ENCODE assay signal across 14 cellular contexts in the genomic region with DNA sequence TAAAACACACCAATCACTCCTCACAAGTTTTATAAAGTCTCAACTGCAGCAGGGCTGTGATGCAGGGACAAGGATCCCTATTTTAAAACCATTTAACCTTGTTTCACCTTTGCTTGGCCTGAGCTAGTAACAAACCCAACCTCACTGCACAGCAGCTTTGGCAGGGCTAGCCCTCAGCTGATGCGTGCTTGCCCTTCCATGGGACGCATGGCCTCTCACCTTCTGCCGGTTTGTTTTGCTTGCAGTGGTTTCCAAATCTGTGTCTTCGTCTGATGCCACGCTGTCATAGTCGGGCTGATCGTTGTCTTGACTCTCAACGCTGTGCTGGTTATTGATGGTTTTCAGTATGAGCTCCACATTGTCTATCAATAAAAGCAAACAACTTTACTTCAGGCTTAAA. TPM values are rescaled to one million over a fixed set of nuclear protein-coding genes. Genes with fewer than 3 reads are reported as not detected.
DNase-seq lines count a peak whose midpoint lies in the region; ATAC-seq and TF ChIP-seq lines count a peak whose summit lies in the region.
"Had no signal": no experiment of that assay in that cellular context is flagged by ENCODE, and none has a peak within 500 bp of the region (broad histone marks: within the 10 kb centered on the region; RNA-seq: fewer than 3 reads in every experiment).

No MANE protein-coding gene starts in this region.

- no peaks in the 10 kb centered on the region for H3K23me2 ChIP-seq in H9 (ENCODE audit: insufficient read length, low read depth, low read length, poor library complexity, severe bottlenecking)

- H4K91ac ChIP-seq in H9 (ENCODE audit: insufficient read length, low read depth, low read length), result no peak overlapping the region

- H3K4me3 Mint-ChIP-seq in CD14-positive monocyte, result no peak overlapping the region
- no peak overlapping the region for H3K4me3 Mint-ChIP-seq in H9
- no peak overlapping the region for H3K4me3 Mint-ChIP-seq in effector memory CD8-positive, alpha-beta T cell
- H3K4me3 Mint-ChIP-seq in nephron progenitor cell, result no peak overlapping the region
- no peak overlapping the region for H3K4me3 Mint-ChIP-seq in stimulated activated naive CD8-positive, alpha-beta T cell treated with anti-CD3 and anti-CD28 coated beads, Interleukin-15, amount 100 ng/mL, for 72 hours
- H3K4me3 Mint-ChIP-seq: CD8-positive, alpha-beta T cell; endodermal cell had no signal

- H3K79me2 ChIP-seq in H9 (ENCODE audit: insufficient read depth, low read length), result no peaks in the 10 kb centered on the region

- H4K20me1 ChIP-seq in H9 (ENCODE audit: control insufficient read depth, insufficient read depth, insufficient read length), result peaks cover 4% of the 10 kb centered on the region

- no peak overlapping the region; the same call in 1 of the 2 replicates for H3K14ac ChIP-seq in H9 (ENCODE audit: insufficient read depth, low read length)

- ATAC-seq in effector memory CD8-positive, alpha-beta T cell (replicated peaks), result no peak
- no peak for ATAC-seq in stimulated activated naive CD8-positive, alpha-beta T cell treated with anti-CD3 and anti-CD28 coated beads, Interleukin-15, amount 100 ng/mL, for 72 hours
- ATAC-seq: CD8-positive, alpha-beta T cell had no signal

- no peaks in the 10 kb centered on the region for H3K27me3 ChIP-seq in H9 (ENCODE audit: insufficient read depth, low read length)
- H3K27me3 ChIP-seq: ovary, upper lobe of right lung had no signal

- no peak overlapping the region for H3K56ac ChIP-seq in H9 (ENCODE audit: insufficient read length, low read depth, low read length)

- H4K5ac ChIP-seq in H9 (ENCODE audit: insufficient read length, low read depth, low read length), result no peak overlapping the region

- H3K36me3 Mint-ChIP-seq in CD14-positive monocyte, result peaks cover 77 to 97% of the 10 kb centered on the region in 2 donors
- peaks cover 12 to 49% (median 35%) of the 10 kb centered on the region in 3 experiments; a peak in 6 of 7 replicates for H3K36me3 Mint-ChIP-seq in H9 (ENCODE audit: insufficient read depth in 1 of 3, low read depth in 3 of 3)
- H3K36me3 Mint-ChIP-seq in effector memory CD8-positive, alpha-beta T cell (ENCODE audit: insufficient read depth), result peaks cover 83% of the 10 kb centered on the region
- peaks cover 67% of the 10 kb centered on the region for H3K36me3 Mint-ChIP-seq in nephron progenitor cell (ENCODE audit: low read depth)

- H3K4me1 Mint-ChIP-seq in CD14-positive monocyte (peaks cover 21% of the 10 kb centered on the region), H9 (peaks cover 12 to 14% of the 10 kb centered on the region in 2 experiments), nephron progenitor cell (peaks cover 29% of the 10 kb centered on the region)
- peaks cover 5 to 10% of the 10 kb centered on the region in 2 donors for H3K4me1 Mint-ChIP-seq in effector memory CD8-positive, alpha-beta T cell (ENCODE audit: low read depth in 2 of 2)
- H3K4me1 Mint-ChIP-seq in stimulated activated naive CD8-positive, alpha-beta T cell treated with anti-CD3 and anti-CD28 coated beads, Interleukin-15, amount 100 ng/mL, for 72 hours, result peaks cover 30% of the 10 kb centered on the region

- H2BK15ac ChIP-seq in H9 (ENCODE audit: low read depth, low read length), result no peak overlapping the region

- intact Hi-C loops in CD14-positive monocyte (cut with micrococcal nuclease), result no loop called here

- H3K27me3 Mint-ChIP-seq in CD14-positive monocyte (ENCODE audit: low read depth in 3 of 3), result peaks cover 0 to 3% (median 0%) of the 10 kb centered on the region in 3 donors
- H3K27me3 Mint-ChIP-seq in H9 (ENCODE audit: low read depth), result no peaks in the 10 kb centered on the region
- no peaks in the 10 kb centered on the region for H3K27me3 Mint-ChIP-seq in effector memory CD8-positive, alpha-beta T cell
- H3K27me3 Mint-ChIP-seq in nephron progenitor cell (ENCODE audit: low read depth, poor library complexity), result no peaks in the 10 kb centered on the region
- H3K27me3 Mint-ChIP-seq in stimulated activated naive CD8-positive, alpha-beta T cell treated with anti-CD3 and anti-CD28 coated beads, Interleukin-15, amount 100 ng/mL, for 72 hours, result no peaks in the 10 kb centered on the region

- H3K27ac Mint-ChIP-seq in CD14-positive monocyte (peak overlapping the region in 6 of 7 donors; percentile 48 to 90 (median 82)), H9 (peak overlapping the region in 2 of 3 experiments; percentile 9 to 54; a peak in 4 of 7 replicates), nephron progenitor cell (peak overlapping the region; percentile 29)
- peak overlapping the region; percentile 36 to 47 for H3K27ac Mint-ChIP-seq in effector memory CD8-positive, alpha-beta T cell
- H3K27ac Mint-ChIP-seq in stimulated activated naive CD8-positive, alpha-beta T cell treated with anti-CD3 and anti-CD28 coated beads, Interleukin-15, amount 100 ng/mL, for 72 hours, result peak overlapping the region in 1 of 2 donors; percentile 36

- no peak overlapping the region for H3K23ac ChIP-seq in H9 (ENCODE audit: insufficient read length, low read depth, low read length)

- H2BK120ac ChIP-seq in H9 (ENCODE audit: low read depth, low read length, poor library complexity, severe bottlenecking), result no peak overlapping the region

- H3K79me1 ChIP-seq in H9 (ENCODE audit: insufficient read depth, low read depth, low read length, poor library complexity, severe bottlenecking), result no peaks in the 10 kb centered on the region

- no peak for TF ChIP-seq CTCF in CD14-positive monocyte (IDR thresholded peaks at IDR 0.05)
- no peak for TF ChIP-seq CTCF in H9 (conservative IDR thresholded peaks at IDR 0.05)
- no peak for TF ChIP-seq CTCF in nephron progenitor cell (IDR thresholded peaks at IDR 0.05)

- H3K4me1 ChIP-seq in H9 (ENCODE audit: insufficient read depth, low read length), result no peaks in the 10 kb centered on the region

- H3K9me3 Mint-ChIP-seq in CD14-positive monocyte (no peaks in the 10 kb centered on the region), H9 (no peaks in the 10 kb centered on the region), nephron progenitor cell (peaks cover 3% of the 10 kb centered on the region)
- no peaks in the 10 kb centered on the region for H3K9me3 Mint-ChIP-seq in effector memory CD8-positive, alpha-beta T cell
- H3K9me3 Mint-ChIP-seq in stimulated activated naive CD8-positive, alpha-beta T cell treated with anti-CD3 and anti-CD28 coated beads, Interleukin-15, amount 100 ng/mL, for 72 hours, result no peaks in the 10 kb centered on the region
- H3K9me3 Mint-ChIP-seq: CD8-positive, alpha-beta T cell; endodermal cell had no signal

- H2BK5ac ChIP-seq in H9 (ENCODE audit: insufficient read length, low read length), result no peak overlapping the region

- H3K4me2 ChIP-seq in H9 (ENCODE audit: insufficient read depth, insufficient read length, low read length), result no peak overlapping the region

- H3K9me3 ChIP-seq in H9 (ENCODE audit: control insufficient read depth, low read depth, low read length), result no peaks in the 10 kb centered on the region
- H3K9me3 ChIP-seq: ovary, upper lobe of right lung had no signal

- H3K4ac ChIP-seq in H9 (ENCODE audit: low read depth, low read length), result no peak overlapping the region

- H3T11ph ChIP-seq in H9 (ENCODE audit: low read length), result no peak overlapping the region

- WGBS in H9 (ENCODE audit: extremely low coverage, insufficient read length, low lambda C conversion rate), result no CpG with 5 or more reads among the region's 8 CpGs

- no peak overlapping the region for H2AFZ ChIP-seq in H9 (ENCODE audit: low read length)

- H3K9ac ChIP-seq in H9 (ENCODE audit: extremely low read depth, insufficient read length, low read length), result no peak overlapping the region

- H4K8ac ChIP-seq in H9 (replicated peaks; ENCODE audit: insufficient read length, low read depth, low read length), result no peak overlapping the region

- no peak overlapping the region for H3K27ac ChIP-seq in H9 (ENCODE audit: insufficient read length, low read depth, low read length)
- H3K27ac ChIP-seq: upper lobe of right lung had no signal

- DNase-seq in CD14-positive monocyte (ENCODE audit: low spot score) (no peak), H9 (no peak), nephron progenitor cell (no peak), DMS53 (lab: John Stamatoyannopoulos, UW) (no peak)
- DNase-seq in effector memory CD8-positive, alpha-beta T cell, result no peak
- no peak for DNase-seq in stimulated activated CD8-positive, alpha-beta memory T cell treated with anti-CD3 and anti-CD28 coated beads, Interleukin-4, amount 100 ng/mL, for 48 hours
- no peak for DNase-seq in stimulated activated naive CD8-positive, alpha-beta T cell treated with anti-CD3 and anti-CD28 coated beads, Interleukin-15, amount 100 ng/mL, for 72 hours
- DNase-seq: activated T-cell treated with anti-CD3 and anti-CD28 coated beads, Interleukin-2, amount 50 U/mL, for 48 hours; CD8-positive, alpha-beta T cell; endodermal cell; foreskin melanocyte; NCI-H1930; ovary; upper lobe of right lung had no signal

- no peak overlapping the region for H2AK5ac ChIP-seq in H9 (ENCODE audit: insufficient read length, low read length)

- H3K18ac ChIP-seq in H9 (ENCODE audit: insufficient read length, low read depth, low read length), result no peak overlapping the region

- H2BK20ac ChIP-seq in H9 (ENCODE audit: low read depth, low read length, poor library complexity, severe bottlenecking), result no peak overlapping the region

- no peak overlapping the region for H2BK12ac ChIP-seq in H9 (ENCODE audit: insufficient read length, low read depth, low read length)

RNA-seq across cellular contexts. Expression of gene GIT2, which starts 43.3 kb away (rescaled TPM):
- polyA plus RNA-seq in CD14-positive monocyte, result 10 to 100 TPM; 75.8 to 98.8 TPM
- 25.0 and 27.0 TPM in 2 replicates for total RNA-seq in H9 (2021)

RNA-seq across cellular contexts. Expression of gene ANKRD13A, which starts 46.4 kb away (rescaled TPM):
- 10 to 100 TPM; 42.8 to 46.8 TPM for polyA plus RNA-seq in CD14-positive monocyte
- 18.0 and 19.1 TPM in 2 replicates for total RNA-seq in H9 (2021)

RNA-seq across cellular contexts. Expression of gene TCHP, which starts 52.8 kb away (rescaled TPM):
- polyA plus RNA-seq in CD14-positive monocyte, result 1 to 10 TPM; 2.6 to 7.3 TPM
- 12.6 and 13.3 TPM in 2 replicates for total RNA-seq in H9 (2021)
